In genomic region chr7:134567368-134567767, GRCh38 we compare ENCODE assay signal across 22 cellular contexts. TPM values are rescaled to one million over a fixed set of nuclear protein-coding genes. Genes with fewer than 3 reads are reported as not detected.
DNase-seq lines count a peak whose midpoint lies in the region; ATAC-seq and TF ChIP-seq lines count a peak whose summit lies in the region.
"Had no signal": no experiment of that assay in that cellular context is flagged by ENCODE, and none has a peak within 500 bp of the region (broad histone marks: within the 10 kb centered on the region; RNA-seq: fewer than 3 reads in every experiment).

No MANE protein-coding gene starts in this region.

- H3K9me3 Mint-ChIP-seq in stimulated activated effector memory CD8-positive, alpha-beta T cell treated with anti-CD3 and anti-CD28 coated beads, Interleukin-12 subunit alpha, Interleukin-12 subunit beta, amount 100 ng/mL, for 72 hours = peaks cover 5% of the 10 kb centered on the region

- H3K4me3 ChIP-seq in mammary epithelial cell (replicated peaks in 1 of 3; ENCODE audit: insufficient read depth in 1 of 3, low read depth in 2 of 3, low read length in 3 of 3) (no peak overlapping the region), breast epithelium (no peak overlapping the region), testis (no peak overlapping the region)
- H3K4me3 ChIP-seq: GM12878, GM23248, HAP-1 had no signal

- peaks cover 18% of the 10 kb centered on the region for H3K9me3 ChIP-seq in mammary epithelial cell (replicated peaks; ENCODE audit: insufficient read depth, low read length)
- peaks cover 0 to 4% of the 10 kb centered on the region in 2 donors for H3K9me3 ChIP-seq in breast epithelium
- H3K9me3 ChIP-seq in testis = no peaks in the 10 kb centered on the region
- H3K9me3 ChIP-seq: BE2C had no signal

- no peak overlapping the region for H3K27ac Mint-ChIP-seq in stimulated activated effector memory CD8-positive, alpha-beta T cell treated with anti-CD3 and anti-CD28 coated beads, Interleukin-12 subunit alpha, Interleukin-12 subunit beta, amount 100 ng/mL, for 72 hours
- H3K27ac Mint-ChIP-seq: CD4-positive, CD25-positive, alpha-beta regulatory T cell; CD8-positive, alpha-beta memory T cell had no signal

- no peak for TF ChIP-seq POLR2A in breast epithelium (IDR thresholded peaks at IDR 0.05)
- TF ChIP-seq POLR2A in testis (IDR thresholded peaks at IDR 0.05) = no peak

- no peaks in the 10 kb centered on the region for H4K20me1 ChIP-seq in mammary epithelial cell (ENCODE audit: insufficient read depth, low read length)

- H3K4me2 ChIP-seq in mammary epithelial cell (ENCODE audit: insufficient read depth, low read depth, low read length) = no peak overlapping the region

- H3K36me3 ChIP-seq in mammary epithelial cell (ENCODE audit: insufficient read depth, low read length) (no peaks in the 10 kb centered on the region), breast epithelium (no peaks in the 10 kb centered on the region), testis (ENCODE audit: low read depth, missing control alignments) (no peaks in the 10 kb centered on the region)
- H3K36me3 ChIP-seq: BE2C, HAP-1 had no signal

- no peak overlapping the region for H3K4me3 Mint-ChIP-seq in stimulated activated effector memory CD8-positive, alpha-beta T cell treated with anti-CD3 and anti-CD28 coated beads, Interleukin-12 subunit alpha, Interleukin-12 subunit beta, amount 100 ng/mL, for 72 hours
- H3K4me3 Mint-ChIP-seq: CD4-positive, CD25-positive, alpha-beta regulatory T cell; CD8-positive, alpha-beta memory T cell had no signal

- H3K36me3 Mint-ChIP-seq in stimulated activated effector memory CD8-positive, alpha-beta T cell treated with anti-CD3 and anti-CD28 coated beads, Interleukin-12 subunit alpha, Interleukin-12 subunit beta, amount 100 ng/mL, for 72 hours = no peaks in the 10 kb centered on the region
- H3K36me3 Mint-ChIP-seq: CD4-positive, CD25-positive, alpha-beta regulatory T cell had no signal

- H3K4me1 ChIP-seq in mammary epithelial cell (ENCODE audit: insufficient read depth, low read length) = peaks cover 17% of the 10 kb centered on the region
- peaks cover 0 to 4% of the 10 kb centered on the region in 2 donors for H3K4me1 ChIP-seq in breast epithelium
- H3K4me1 ChIP-seq in testis = no peaks in the 10 kb centered on the region
- H3K4me1 ChIP-seq: BE2C, HAP-1 had no signal

- peak; percentile 89 for DNase-seq in mammary epithelial cell
- no peak for DNase-seq in breast epithelium (ENCODE audit: low spot score in 2 of 2)
- DNase-seq in glomerular visceral epithelial cell (ENCODE audit: extremely low spot score) = peak; percentile 44
- DNase-seq in stimulated activated effector memory CD8-positive, alpha-beta T cell treated with anti-CD3 and anti-CD28 coated beads, Interleukin-12 subunit alpha, Interleukin-12 subunit beta, amount 100 ng/mL, for 72 hours (ENCODE audit: low spot score in 2 of 2) = no peak
- DNase-seq in testis = no peak
- no peak for DNase-seq in stimulated activated naive CD4-positive, alpha-beta T cell treated with Interleukin-2 at 50 U/mL for 16 hours (lab: John Stamatoyannopoulos, UW)
- DNase-seq: ACHN; BE2C; C1 segment of cervical spinal cord; CD4-positive, CD25-positive, alpha-beta regulatory T cell; CD8-positive, alpha-beta memory T cell; COR-L47; DMS 273 treated with DMSO at 0.1 percent for 48 hours; DMS53; DND-41; EL; GM23248 had no signal

- CTCF ChIA-PET in mammary epithelial cell (lab: Charles Lee; ENCODE audit: low non-redundant PET) = no interaction called here

- dilution Hi-C loops in mammary epithelial cell (cut with HindIII; ENCODE audit: low sequenced_read_pairs) = no loop called here

- no peaks in the 10 kb centered on the region for H3K79me2 ChIP-seq in mammary epithelial cell (ENCODE audit: insufficient read depth, low read length)

- ATAC-seq in stimulated activated effector memory CD8-positive, alpha-beta T cell treated with anti-CD3 and anti-CD28 coated beads, Interleukin-12 subunit alpha, Interleukin-12 subunit beta, amount 100 ng/mL, for 72 hours = peak; percentile 21
- ATAC-seq in HG02973 (IDR thresholded peaks at IDR 0.05; ENCODE audit: unreplicated experiment) = no peak
- ATAC-seq: GM12878 had no signal

- H3K4me1 Mint-ChIP-seq in stimulated activated effector memory CD8-positive, alpha-beta T cell treated with anti-CD3 and anti-CD28 coated beads, Interleukin-12 subunit alpha, Interleukin-12 subunit beta, amount 100 ng/mL, for 72 hours = no peaks in the 10 kb centered on the region
- H3K4me1 Mint-ChIP-seq: CD4-positive, CD25-positive, alpha-beta regulatory T cell; CD8-positive, alpha-beta memory T cell had no signal

- no peak for TF ChIP-seq CTCF in mammary epithelial cell (conservative IDR thresholded peaks at IDR 0.05 in 1 of 2, IDR thresholded peaks at IDR 0.05 in 1 of 2; ENCODE audit: extremely low read depth in 1 of 2, insufficient read depth in 1 of 2, low read depth in 1 of 2, low read length in 2 of 2)
- TF ChIP-seq CTCF in breast epithelium (IDR thresholded peaks at IDR 0.05) = no peak
- TF ChIP-seq CTCF in testis (IDR thresholded peaks at IDR 0.05) = no peak

- H3K27ac ChIP-seq in mammary epithelial cell (ENCODE audit: insufficient read depth, low read depth, low read length) = no peak overlapping the region
- no peak overlapping the region for H3K27ac ChIP-seq in breast epithelium
- H3K27ac ChIP-seq in testis = no peak overlapping the region
- H3K27ac ChIP-seq: GM23248 had no signal

- H2AFZ ChIP-seq in mammary epithelial cell (ENCODE audit: low read depth, low read length) = no peak overlapping the region
- H2AFZ ChIP-seq: GM23248 had no signal

- WGBS in mammary epithelial cell (ENCODE audit: low coverage, missing lambda C conversion rate) = 24% methylated on average over 3 of the region's 3 CpGs
- 86 to 90% methylated on average over 3 of the region's 3 CpGs for WGBS in testis, 2 donors

- intact Hi-C loops in mammary epithelial cell (cut with micrococcal nuclease) = no loop called here
- intact Hi-C loops in breast epithelium (cut with DNase I; ENCODE audit: low total_unique reads) = no loop called here
- intact Hi-C loops in testis (cut with DNase I; ENCODE audit: low total_unique reads) = no loop called here

- no peak overlapping the region for H3K9ac ChIP-seq in mammary epithelial cell (ENCODE audit: insufficient read depth, low read length)
- H3K9ac ChIP-seq: GM23248 had no signal

- BruUV-seq in mammary epithelial cell (replicated peaks; lab: Mats Ljungman, UMichigan) = no TSS peak

- H3K27me3 ChIP-seq in mammary epithelial cell (ENCODE audit: insufficient read depth, low read length) = no peaks in the 10 kb centered on the region
- no peaks in the 10 kb centered on the region for H3K27me3 ChIP-seq in breast epithelium
- no peaks in the 10 kb centered on the region for H3K27me3 ChIP-seq in testis
- H3K27me3 ChIP-seq: BE2C had no signal

- in situ Hi-C loops in mammary epithelial cell (cut with MboI; ENCODE audit: low sequenced_read_pairs in 2 of 2) = no loop called here

RNA-seq across cellular contexts. Expression of gene AKR1B15, which starts 18.5 kb away (rescaled TPM):
- total RNA-seq in mammary epithelial cell (not detected), breast epithelium (1 to 10 TPM in 2 of 3 donors, under 1 TPM in 1; 0.33 to 5.6 (median 3.5) TPM), testis (1 to 10 TPM; 1.9 to 2.1 TPM)
- polyA plus RNA-seq in mammary epithelial cell (not detected), testis (ENCODE audit: insufficient read depth, low read depth, low replicate concordance) (0.80 TPM)
- polyA minus RNA-seq in mammary epithelial cell = not detected
- total RNA-seq: CD4-positive, CD25-positive, alpha-beta regulatory T cell; CD8-positive, alpha-beta memory T cell; G401; GM12878; GM23248; HT-29 had no signal
- polyA plus RNA-seq: CD4-positive, CD25-positive, alpha-beta regulatory T cell; CD8-positive, alpha-beta memory T cell; GM23248 had no signal

RNA-seq across cellular contexts. Expression of gene AKR1B10, which starts 40.0 kb away (rescaled TPM):
- total RNA-seq in mammary epithelial cell (1 to 10 TPM; 1.0 to 1.7 TPM), breast epithelium (1 to 10 TPM in 2 of 3 donors, not detected in 1; 2.1 to 2.9 TPM), testis (1 to 10 TPM in 1 of 2 donors, under 1 TPM in 1; 0.81 to 3.3 TPM)
- polyA plus RNA-seq in mammary epithelial cell (4.7 TPM), testis (ENCODE audit: insufficient read depth, low read depth, low replicate concordance) (1.8 TPM)
- 0.83 TPM for polyA minus RNA-seq in mammary epithelial cell
- total RNA-seq: CD4-positive, CD25-positive, alpha-beta regulatory T cell; CD8-positive, alpha-beta memory T cell; G401; GM12878; GM23248 had no signal
- polyA plus RNA-seq: CD4-positive, CD25-positive, alpha-beta regulatory T cell; CD8-positive, alpha-beta memory T cell; GM12878 had no signal

Comparison
In these comparisons a context has a peak if more than half of its experiments do, and no peak if none do; other contexts are left out.
1. DNase-seq: peak in mammary epithelial cell (single experiment) and glomerular visceral epithelial cell (single experiment); none in breast epithelium (0 of 2), stimulated activated effector memory CD8-positive, alpha-beta T cell treated with anti-CD3 and anti-CD28 coated beads, Interleukin-12 subunit alpha, Interleukin-12 subunit beta, amount 100 ng/mL, for 72 hours (0 of 2), testis (single experiment) and stimulated activated naive CD4-positive, alpha-beta T cell treated with Interleukin-2 at 50 U/mL for 16 hours (single experiment).